ENCODE assay signal across 8 cellular contexts in genomic region chr7:73811760-73812168, GRCh38. TPM values are rescaled to one million over a fixed set of nuclear protein-coding genes. Genes with fewer than 3 reads are reported as not detected.
DNase-seq lines count a peak whose midpoint lies in the region; ATAC-seq and TF ChIP-seq lines count a peak whose summit lies in the region.

No MANE protein-coding gene starts in this region.

- peak; percentile 76 for DNase-seq in GM10248 (ENCODE audit: extremely low spot score)
- peak; percentile 90 for DNase-seq in LoVo (ENCODE audit: low spot score)
- DNase-seq in T-helper 1 cell = peak in 4 of 5 donors; percentile 24 to 31 (median 27)
- DNase-seq in ascending aorta (ENCODE audit: low spot score in 2 of 2) = peak in 1 of 2 donors; percentile 80
- DNase-seq in iPS-NIHi11 (ENCODE audit: low spot score) = peak; percentile 86
- DNase-seq in stimulated activated CD4-positive, alpha-beta T cell treated with anti-CD3 and anti-CD28 coated beads, Interleukin-1b, Interleukin-23, amount 100 ng/mL, for 4 hours (ENCODE audit: low read depth in 2 of 2) = peak; percentile 30 to 46

- H3K27me3 ChIP-seq in ascending aorta = no peaks in the 10 kb centered on the region

- POLR2A ChIA-PET in GM10248 (lab: Yijun Ruan, JAX) = no interaction called here

- H3K9me3 ChIP-seq in ascending aorta = no peaks in the 10 kb centered on the region

- H3K4me3 ChIP-seq in ascending aorta = no peak overlapping the region

- intact Hi-C loops in ascending aorta (cut with DNase I) = loop anchor here (1.0 kb wide), 1 partner anchor 44 kb away; no protein-coding TSS in a partner anchor

- no peaks in the 10 kb centered on the region for H3K36me3 ChIP-seq in ascending aorta

- no peak overlapping the region for H3K27ac ChIP-seq in ascending aorta

- CTCF ChIA-PET in GM10248 (lab: Yijun Ruan, JAX) = interaction anchor here (1.0 to 2.7 kb wide), 9 partner anchors 11 to 52 kb away, joined by 3 to 27 read pairs (median 4); partner anchors contain the start of genes METTL27 and TMEM270

- no peak for ATAC-seq in GM18498 (IDR thresholded peaks at IDR 0.05; ENCODE audit: unreplicated experiment)
- no peak for ATAC-seq in HG02852 (IDR thresholded peaks at IDR 0.05; ENCODE audit: unreplicated experiment)

- no peaks in the 10 kb centered on the region for H3K4me1 ChIP-seq in ascending aorta

- TF ChIP-seq CTCF in GM10248 (IDR thresholded peaks at IDR 0.05; ENCODE audit: control extremely low read depth, extremely low read depth, low read depth, missing control alignments) = peak; percentile 73
- peak; percentile 80 to 92 (median 82) for TF ChIP-seq CTCF in ascending aorta (IDR thresholded peaks at IDR 0.05)

RNA-seq across cellular contexts. Expression of gene CLDN4, which starts 19.0 kb away (rescaled TPM):
- total RNA-seq in ascending aorta = 0.21 TPM

RNA-seq across cellular contexts. Expression of gene METTL27, which starts 30.6 kb away (rescaled TPM):
- not detected for total RNA-seq in ascending aorta

RNA-seq across cellular contexts. Expression of gene CLDN3, which starts 41.7 kb away (rescaled TPM):
- not detected for total RNA-seq in ascending aorta

RNA-seq across cellular contexts. Expression of gene TMEM270, which starts 49.2 kb away (rescaled TPM):
- total RNA-seq in ascending aorta = not detected
